8 cellular contexts compared by ENCODE assay signal in the genomic region with DNA sequence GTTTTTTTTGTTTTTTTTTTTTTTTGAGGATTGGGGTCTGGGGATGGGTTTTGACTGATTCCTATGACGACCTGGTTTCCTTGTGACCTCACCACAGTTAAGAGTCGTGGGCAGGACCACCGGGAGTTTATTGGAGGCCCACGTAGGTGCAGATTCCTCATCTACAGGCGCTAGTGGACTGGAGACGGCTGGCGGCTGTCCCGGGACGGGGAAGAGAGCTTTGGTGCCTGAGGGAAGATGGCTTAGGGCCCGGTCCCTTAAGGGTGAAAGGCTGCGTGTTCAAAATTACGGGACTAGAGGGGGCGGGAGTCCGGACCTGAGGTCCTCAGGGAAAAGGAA. TPM values are rescaled to one million over a fixed set of nuclear protein-coding genes. Genes with fewer than 3 reads are reported as not detected.
DNase-seq lines count a peak whose midpoint lies in the region; ATAC-seq, FAIRE-seq and TF ChIP-seq lines count a peak whose summit lies in the region.

No MANE protein-coding gene starts in this region.

- DNase-seq in activated CD4-positive, alpha-beta T cell treated with anti-CD3 and anti-CD28 coated beads for 48 hours, result peak; percentile 25
- DNase-seq in activated CD4-positive, alpha-beta T cell treated with anti-CD3 and anti-CD28 coated beads for 1 hour, result no peak
- DNase-seq in GM12878 (ENCODE audit: low read depth, low spot score), result no peak
- peak; percentile 46 to 62 for DNase-seq in left colon
- peak; percentile 71 for DNase-seq in upper lobe of right lung
- DNase-seq in SIG-M5 treated with dmso at 0.1 percent for 504 hours (lab: John Stamatoyannopoulos, UW; ENCODE audit: unreplicated experiment), result no peak
- DNase-seq in omental fat pad (ENCODE audit: low spot score), result no peak

- H3K27ac ChIP-seq in GM12878 (ENCODE audit: control insufficient read depth, insufficient read depth) (no peak overlapping the region), upper lobe of right lung (peak overlapping the region; percentile 61)

- in situ Hi-C loops in GM12878 (cut with MboI), result no loop called here

- no peak for FAIRE-seq in GM12878 (lab: Jason Lieb, UNC)

- TF ChIP-seq CTCF in GM12878 (IDR thresholded peaks at IDR 0.05 in 2 of 3, conservative IDR thresholded peaks at IDR 0.05 in 1 of 3; ENCODE audit: control insufficient read depth in 2 of 3, extremely low read depth in 1 of 3, insufficient read depth in 1 of 3, low read depth in 3 of 3, low read length in 3 of 3), result no peak
- TF ChIP-seq CTCF in upper lobe of right lung (IDR thresholded peaks at IDR 0.05), result no peak
- no peak for TF ChIP-seq CTCF in omental fat pad (IDR thresholded peaks at IDR 0.05)

- H3K9me3 ChIP-seq in GM12878 (replicated peaks; ENCODE audit: control insufficient read depth, insufficient read depth, low read length) (no peaks in the 10 kb centered on the region; the same call in 2 of the 3 replicates), upper lobe of right lung (no peaks in the 10 kb centered on the region)

- H3K36me3 ChIP-seq in GM12878 (ENCODE audit: control insufficient read depth in 2 of 2, insufficient read depth in 2 of 2, low read length in 1 of 2) (no peaks in the 10 kb centered on the region), upper lobe of right lung (peaks cover 15% of the 10 kb centered on the region)

- ATAC-seq in GM12878, result no peak
- peak; percentile 8 for ATAC-seq in left colon
- ATAC-seq in upper lobe of right lung, result no peak
- ATAC-seq in omental fat pad (ENCODE audit: low FRiP score), result no peak
- no peak for ATAC-seq in GM19328 (IDR thresholded peaks at IDR 0.05; ENCODE audit: unreplicated experiment)

- H3K4me1 ChIP-seq in GM12878 (ENCODE audit: control insufficient read depth, insufficient read depth, low read length) (peaks cover 7% of the 10 kb centered on the region), upper lobe of right lung (peaks cover 7% of the 10 kb centered on the region)

- SMC1A ChIA-PET in GM12878 (lab: Charles Lee; ENCODE audit: uncharacterized antibody, unreplicated experiment), result no interaction called here

- TF ChIP-seq POLR2A in GM12878 (IDR thresholded peaks at IDR 0.05; ENCODE audit: low read depth, low read length), result no peak

- CTCF ChIA-PET in GM12878 (lab: Yijun Ruan, JAX), result no interaction called here

- H3K9ac ChIP-seq in GM12878 (ENCODE audit: control insufficient read depth, insufficient read depth, low read length), result no peak overlapping the region

- POLR2A ChIA-PET in GM12878 (lab: Charles Lee), result no interaction called here

- TF ChIP-seq RAD21 in GM12878 (IDR thresholded peaks at IDR 0.05; ENCODE audit: insufficient read depth, low read depth, low read length), result no peak

- H2AFZ ChIP-seq in GM12878 (ENCODE audit: control insufficient read depth, low read depth, low read length), result no peak overlapping the region; the same call in 1 of the 2 replicates

- RAD21 ChIA-PET in GM12878 (lab: Charles Lee; ENCODE audit: unreplicated experiment), result interaction anchor here (0.9 kb wide), 1 partner anchor 11 kb away, joined by 3 read pairs; no protein-coding TSS in a partner anchor

- H3K79me2 ChIP-seq in GM12878 (ENCODE audit: control insufficient read depth, insufficient read depth, low read length), result no peaks in the 10 kb centered on the region

- intact Hi-C loops in GM12878 (cut with micrococcal nuclease; ENCODE audit: unreplicated experiment) (no loop called here), left colon (cut with DNase I, micrococcal nuclease) (no loop called here), upper lobe of right lung (cut with DNase I) (no loop called here)

- H4K20me1 ChIP-seq in GM12878 (ENCODE audit: control insufficient read depth, insufficient read depth), result no peaks in the 10 kb centered on the region

- 3% methylated on average over 13 of the region's 14 CpGs for whole genome bisulfite sequencing in GM12878 (ENCODE audit: insufficient coverage, insufficient replicate concordance, low lambda C conversion rate, missing lambda C conversion rate)

- 0 out of 2 replicates have a peak overlapping the region, but pooled peaks have one; percentile 1 for H3K4me3 ChIP-seq in GM12878
- peak overlapping the region; percentile 76 for H3K4me3 ChIP-seq in upper lobe of right lung

- peaks cover 12 to 15% of the 10 kb centered on the region in 2 experiments; a peak in 3 of 4 replicates for H3K27me3 ChIP-seq in GM12878 (replicated peaks in 1 of 2; ENCODE audit: control insufficient read depth in 2 of 2, insufficient read depth in 2 of 2, low read length in 1 of 2)
- H3K27me3 ChIP-seq in upper lobe of right lung, result no peaks in the 10 kb centered on the region

- BruUV-seq in GM12878 (replicated peaks; lab: Mats Ljungman, UMichigan), result no TSS peak

- H3K4me2 ChIP-seq in GM12878 (ENCODE audit: control insufficient read depth, insufficient read depth), result no peak overlapping the region; the same call in 1 of the 2 replicates

- no peak for TF ChIP-seq EP300 in GM12878 (IDR thresholded peaks at IDR 0.05; ENCODE audit: borderline replicate concordance in 1 of 2, control insufficient read depth in 1 of 2, low read depth in 2 of 2, low read length in 2 of 2)

RNA-seq across cellular contexts. Expression of gene TEAD2, which starts 0.7 kb away (rescaled TPM):
- total RNA-seq in GM12878 (2013; cell fraction: nucleolus; rRNA removed), result not detected in 2 replicates
- total RNA-seq in GM12878 (2014; rRNA removed), result 0.17 TPM in 1 of 2 replicates, not detected in the other
- not detected in 2 replicates for total RNA-seq in GM12878 (2014; rRNA removed; fragmentation: Illumina TruSeq; extraction: Trizol)
- 0.11 and 0.26 TPM in 2 replicates for total RNA-seq in GM12878 (2021)
- not detected for polyA plus RNA-seq in GM12878 (2011; ENCODE audit: low read depth)
- 0.04 TPM in 1 of 2 replicates, not detected in the other for polyA plus RNA-seq in GM12878 (2011; rRNA removed)
- 0.05 and 0.06 TPM in 2 replicates for polyA plus RNA-seq in GM12878 (2011; cell fraction: cytosol; rRNA removed)
- 0.16 TPM in 1 of 2 replicates, not detected in the other for polyA plus RNA-seq in GM12878 (2011; cell fraction: nucleus; rRNA removed)
- polyA plus RNA-seq in GM12878 (2012), result 0.20 and 0.26 TPM in 2 replicates
- not detected in 2 replicates for polyA plus RNA-seq in GM12878 (2014; fragmentation: Illumina TruSeq; extraction: Trizol)
- polyA plus RNA-seq in GM12878 (2014; fragmentation: Nextera tagmentation; extraction: Ambion mirVana), result under 1 TPM; 0.05 to 0.07 TPM
- not detected in 2 replicates for polyA plus RNA-seq in GM12878 (2014; rRNA removed)
- under 1 TPM; 0.11 to 0.13 TPM for polyA plus RNA-seq in GM12878 (2016; fragmentation: Nextera tagmentation; extraction: Ambion mirVana)
- 0.31 TPM in 1 of 2 replicates, not detected in the other for polyA minus RNA-seq in GM12878 (2011; rRNA and poly(A)+ RNA removed)
- 0.62 TPM in 1 of 2 replicates, not detected in the other for polyA minus RNA-seq in GM12878 (2011; cell fraction: cytosol; rRNA and poly(A)+ RNA removed)
- not detected in 2 replicates for polyA minus RNA-seq in GM12878 (2011; cell fraction: nucleus; rRNA and poly(A)+ RNA removed)
- total RNA-seq in left colon, result 10 to 100 TPM; 11.8 to 18.0 TPM
- 36.4 TPM for total RNA-seq in upper lobe of right lung
- 10 to 100 TPM; 19.9 to 35.0 (median 26.1) TPM for total RNA-seq in omental fat pad

RNA-seq across cellular contexts. Expression of gene DKKL1, which starts 0.8 kb away (rescaled TPM):
- total RNA-seq in GM12878 (2013; cell fraction: nucleolus; rRNA removed), result not detected in 2 replicates
- total RNA-seq in GM12878 (2014; rRNA removed) (not detected in 2 replicates), GM12878 (2014; rRNA removed; fragmentation: Illumina TruSeq; extraction: Trizol) (not detected in 2 replicates), GM12878 (2021) (not detected in 2 replicates), left colon (not detected), upper lobe of right lung (not detected), omental fat pad (not detected)
- not detected for polyA plus RNA-seq in GM12878 (2011; ENCODE audit: low read depth)
- polyA plus RNA-seq in GM12878 (2011; rRNA removed) (not detected in 2 replicates), GM12878 (2014; fragmentation: Illumina TruSeq; extraction: Trizol) (not detected in 2 replicates), GM12878 (2014; fragmentation: Nextera tagmentation; extraction: Ambion mirVana) (not detected), GM12878 (2014; rRNA removed) (not detected in 2 replicates), GM12878 (2016; fragmentation: Nextera tagmentation; extraction: Ambion mirVana) (not detected)
- polyA plus RNA-seq in GM12878 (2011; cell fraction: cytosol; rRNA removed), result not detected in 2 replicates
- not detected in 2 replicates for polyA plus RNA-seq in GM12878 (2011; cell fraction: nucleus; rRNA removed)
- not detected in 2 replicates for polyA plus RNA-seq in GM12878 (2012)
- polyA minus RNA-seq in GM12878 (2011; rRNA and poly(A)+ RNA removed), result not detected in 2 replicates
- not detected in 2 replicates for polyA minus RNA-seq in GM12878 (2011; cell fraction: cytosol; rRNA and poly(A)+ RNA removed)
- not detected in 2 replicates for polyA minus RNA-seq in GM12878 (2011; cell fraction: nucleus; rRNA and poly(A)+ RNA removed)

RNA-seq across cellular contexts. Expression of gene KASH5, which starts 25.2 kb away (rescaled TPM):
- not detected in 2 replicates for total RNA-seq in GM12878 (2013; cell fraction: nucleolus; rRNA removed)
- 0.16 TPM in 1 of 2 replicates, not detected in the other for total RNA-seq in GM12878 (2014; rRNA removed)
- not detected in 2 replicates for total RNA-seq in GM12878 (2014; rRNA removed; fragmentation: Illumina TruSeq; extraction: Trizol)
- total RNA-seq in GM12878 (2021), result 0.21 TPM in 1 of 2 replicates, not detected in the other
- not detected for polyA plus RNA-seq in GM12878 (2011; ENCODE audit: low read depth)
- polyA plus RNA-seq in GM12878 (2011; rRNA removed), result 0.05 TPM in 1 of 2 replicates, not detected in the other
- not detected in 2 replicates for polyA plus RNA-seq in GM12878 (2011; cell fraction: cytosol; rRNA removed)
- polyA plus RNA-seq in GM12878 (2011; cell fraction: nucleus; rRNA removed), result 0.19 TPM in 1 of 2 replicates, not detected in the other
- not detected in 2 replicates for polyA plus RNA-seq in GM12878 (2012)
- 0.03 TPM in 1 of 2 replicates, not detected in the other for polyA plus RNA-seq in GM12878 (2014; fragmentation: Illumina TruSeq; extraction: Trizol)
- polyA plus RNA-seq in GM12878 (2014; fragmentation: Nextera tagmentation; extraction: Ambion mirVana), result not detected
- polyA plus RNA-seq in GM12878 (2014; rRNA removed), result 0.04 and 0.06 TPM in 2 replicates
- polyA plus RNA-seq in GM12878 (2016; fragmentation: Nextera tagmentation; extraction: Ambion mirVana), result not detected
- not detected in 2 replicates for polyA minus RNA-seq in GM12878 (2011; rRNA and poly(A)+ RNA removed)
- not detected in 2 replicates for polyA minus RNA-seq in GM12878 (2011; cell fraction: cytosol; rRNA and poly(A)+ RNA removed)
- polyA minus RNA-seq in GM12878 (2011; cell fraction: nucleus; rRNA and poly(A)+ RNA removed), result 0.24 TPM in 1 of 2 replicates, not detected in the other
- not detected for total RNA-seq in left colon
- total RNA-seq in upper lobe of right lung, result 2.2 TPM
- total RNA-seq in omental fat pad, result under 1 TPM in 1 of 4 donors, not detected in 3; 0.56 TPM

RNA-seq across cellular contexts. Expression of gene CD37, which starts 27.7 kb away (rescaled TPM):
- 148 and 174 TPM in 2 replicates for total RNA-seq in GM12878 (2013; cell fraction: nucleolus; rRNA removed)
- total RNA-seq in GM12878 (2014; rRNA removed) (106 and 121 TPM in 2 replicates), GM12878 (2014; rRNA removed; fragmentation: Illumina TruSeq; extraction: Trizol) (142 and 155 TPM in 2 replicates), GM12878 (2021) (256 and 267 TPM in 2 replicates), left colon (1 to 10 TPM; 5.6 to 9.6 TPM), upper lobe of right lung (101 TPM), omental fat pad (10 to 100 TPM; 10.3 to 43.8 (median 21.5) TPM)
- polyA plus RNA-seq in GM12878 (2011; ENCODE audit: low read depth), result 158 TPM
- polyA plus RNA-seq in GM12878 (2011; rRNA removed) (17.7 and 34.1 TPM in 2 replicates), GM12878 (2014; fragmentation: Illumina TruSeq; extraction: Trizol) (243 and 359 TPM in 2 replicates), GM12878 (2014; fragmentation: Nextera tagmentation; extraction: Ambion mirVana) (10 to 100 TPM; 46.7 to 48.0 TPM), GM12878 (2014; rRNA removed) (161 and 178 TPM in 2 replicates), GM12878 (2016; fragmentation: Nextera tagmentation; extraction: Ambion mirVana) (10 to 100 TPM; 88.5 to 93.9 TPM)
- 110 and 112 TPM in 2 replicates for polyA plus RNA-seq in GM12878 (2011; cell fraction: cytosol; rRNA removed)
- 182 and 224 TPM in 2 replicates for polyA plus RNA-seq in GM12878 (2011; cell fraction: nucleus; rRNA removed)
- 332 and 419 TPM in 2 replicates for polyA plus RNA-seq in GM12878 (2012)
- polyA minus RNA-seq in GM12878 (2011; rRNA and poly(A)+ RNA removed), result 147 and 209 TPM in 2 replicates
- polyA minus RNA-seq in GM12878 (2011; cell fraction: cytosol; rRNA and poly(A)+ RNA removed), result 76.3 and 87.6 TPM in 2 replicates
- 43.4 and 77.2 TPM in 2 replicates for polyA minus RNA-seq in GM12878 (2011; cell fraction: nucleus; rRNA and poly(A)+ RNA removed)

RNA-seq across cellular contexts. Expression of gene SLC6A16, which starts 37.9 kb away (rescaled TPM):
- 3.3 and 6.4 TPM in 2 replicates for total RNA-seq in GM12878 (2013; cell fraction: nucleolus; rRNA removed)
- total RNA-seq in GM12878 (2014; rRNA removed) (0.16 and 0.23 TPM in 2 replicates), GM12878 (2014; rRNA removed; fragmentation: Illumina TruSeq; extraction: Trizol) (0.23 and 0.36 TPM in 2 replicates), GM12878 (2021) (1.6 and 1.7 TPM in 2 replicates), left colon (under 1 TPM; 0.43 to 0.50 TPM), upper lobe of right lung (4.5 TPM), omental fat pad (1 to 10 TPM; 1.0 to 5.7 (median 1.4) TPM)
- 0.24 TPM for polyA plus RNA-seq in GM12878 (2011; ENCODE audit: low read depth)
- polyA plus RNA-seq in GM12878 (2011; rRNA removed) (2.4 and 3.2 TPM in 2 replicates), GM12878 (2014; fragmentation: Illumina TruSeq; extraction: Trizol) (0.48 and 0.63 TPM in 2 replicates), GM12878 (2014; fragmentation: Nextera tagmentation; extraction: Ambion mirVana) (under 1 TPM; 0.51 to 0.98 TPM), GM12878 (2014; rRNA removed) (0.88 and 1.3 TPM in 2 replicates), GM12878 (2016; fragmentation: Nextera tagmentation; extraction: Ambion mirVana) (under 1 TPM; 0.37 to 0.57 TPM)
- 1.4 and 1.5 TPM in 2 replicates for polyA plus RNA-seq in GM12878 (2011; cell fraction: cytosol; rRNA removed)
- polyA plus RNA-seq in GM12878 (2011; cell fraction: nucleus; rRNA removed), result 1.4 and 3.1 TPM in 2 replicates
- 0.87 and 1.3 TPM in 2 replicates for polyA plus RNA-seq in GM12878 (2012)
- 1.3 and 2.0 TPM in 2 replicates for polyA minus RNA-seq in GM12878 (2011; rRNA and poly(A)+ RNA removed)
- polyA minus RNA-seq in GM12878 (2011; cell fraction: cytosol; rRNA and poly(A)+ RNA removed), result 0.53 and 1.1 TPM in 2 replicates
- 0.36 and 0.96 TPM in 2 replicates for polyA minus RNA-seq in GM12878 (2011; cell fraction: nucleus; rRNA and poly(A)+ RNA removed)

Comparison
In these comparisons a context has a peak if more than half of its experiments do, and no peak if none do; other contexts are left out.
1. DNase-seq: peak in activated CD4-positive, alpha-beta T cell treated with anti-CD3 and anti-CD28 coated beads for 48 hours (single experiment), left colon (2 of 2) and upper lobe of right lung (single experiment); none in activated CD4-positive, alpha-beta T cell treated with anti-CD3 and anti-CD28 coated beads for 1 hour (single experiment), GM12878 (single experiment), SIG-M5 treated with dmso at 0.1 percent for 504 hours (single experiment) and omental fat pad (single experiment).
2. RNA of gene TEAD2, which starts 0.7 kb away (total RNA-seq): 36.4 TPM in upper lobe of right lung (single experiment), 19.9 to 35.0 TPM in omental fat pad and 11.8 to 18.0 TPM in left colon; 0.11 to 0.26 TPM in GM12878; every median in the first group is over 10 times any median in the second.